1 cellular context compared by ENCODE assay signal in the genomic region with DNA sequence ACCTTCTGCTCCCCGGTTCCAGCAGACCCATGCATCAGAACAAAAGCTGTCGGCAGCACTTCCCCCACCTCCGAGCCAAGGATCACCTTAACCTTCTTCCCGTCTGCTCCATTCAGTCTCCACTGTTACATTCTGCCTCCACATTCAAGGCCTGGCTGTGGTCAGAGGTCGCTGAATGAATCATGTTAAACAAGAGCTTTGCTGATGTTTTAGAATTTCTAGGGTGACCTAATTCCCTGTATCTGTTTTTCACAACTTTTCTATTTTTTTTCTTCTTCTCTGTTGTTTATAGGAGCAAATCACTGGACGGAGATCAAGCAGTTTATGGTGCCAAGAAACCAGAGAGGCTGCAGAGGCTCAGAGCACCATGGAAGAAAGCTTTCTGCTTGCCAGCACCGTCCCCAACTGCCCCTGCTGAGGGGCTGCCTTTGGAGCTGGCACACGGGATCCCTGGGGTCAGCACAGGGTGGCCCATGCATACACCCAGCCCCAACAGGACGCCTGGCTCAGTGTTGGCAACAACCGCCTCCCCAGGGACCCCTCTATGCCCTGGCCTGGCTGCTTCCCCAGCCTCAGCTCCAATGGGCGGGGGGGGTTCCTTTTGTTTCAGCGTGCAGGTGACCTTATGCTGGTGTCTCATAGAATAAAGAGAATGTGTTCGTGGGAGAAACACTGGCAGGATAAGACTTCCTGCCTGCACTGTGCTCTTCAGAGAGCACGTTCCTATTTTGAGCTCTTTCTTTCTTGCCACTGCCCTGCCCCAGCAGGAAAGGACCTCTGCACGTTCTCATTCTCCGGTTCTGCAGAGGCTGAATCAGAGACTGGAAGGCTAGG.
TF ChIP-seq lines count a peak whose summit lies in the region.

No MANE protein-coding gene starts in this region.

TF ChIP-seq in GM12878, 131 proteins besides CTCF, POLR2A, EP300 and RAD21:
- TF ChIP-seq, protein P1, sequence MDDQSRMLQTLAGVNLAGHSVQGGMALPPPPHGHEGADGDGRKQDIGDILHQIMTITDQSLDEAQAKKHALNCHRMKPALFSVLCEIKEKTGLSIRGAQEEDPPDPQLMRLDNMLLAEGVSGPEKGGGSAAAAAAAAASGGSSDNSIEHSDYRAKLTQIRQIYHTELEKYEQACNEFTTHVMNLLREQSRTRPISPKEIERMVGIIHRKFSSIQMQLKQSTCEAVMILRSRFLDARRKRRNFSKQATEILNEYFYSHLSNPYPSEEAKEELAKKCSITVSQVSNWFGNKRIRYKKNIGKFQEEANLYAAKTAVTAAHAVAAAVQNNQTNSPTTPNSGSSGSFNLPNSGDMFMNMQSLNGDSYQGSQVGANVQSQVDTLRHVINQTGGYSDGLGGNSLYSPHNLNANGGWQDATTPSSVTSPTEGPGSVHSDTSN (IDR thresholded peaks at IDR 0.05; ENCODE audit: insufficient replicate concordance, low read depth, low read length) = no peak
- TF ChIP-seq JUND (IDR thresholded peaks at IDR 0.05; ENCODE audit: low read depth, low read length) (no peak), CHD2 (IDR thresholded peaks at IDR 0.05; ENCODE audit: borderline replicate concordance, low read depth, low read length) (no peak), IRF4 (IDR thresholded peaks at IDR 0.05; ENCODE audit: low read depth, low read length) (no peak), CBFB (IDR thresholded peaks at IDR 0.05; ENCODE audit: low read depth) (no peak), MEF2A (IDR thresholded peaks at IDR 0.05; ENCODE audit: insufficient read depth, low read depth, low read length) (no peak), SMAD5 (IDR thresholded peaks at IDR 0.05; ENCODE audit: low read depth) (no peak), SRF (IDR thresholded peaks at IDR 0.05; ENCODE audit: low read depth in 2 of 2, low read length in 2 of 2) (no peak), MXI1 (IDR thresholded peaks at IDR 0.05; ENCODE audit: low read depth, low read length) (no peak), RCOR1 (conservative IDR thresholded peaks at IDR 0.05; ENCODE audit: low read depth, low read length) (no peak), ZNF384 (IDR thresholded peaks at IDR 0.05; ENCODE audit: borderline replicate concordance, low read depth, low read length) (no peak), RAD51 (IDR thresholded peaks at IDR 0.05) (no peak), EED (IDR thresholded peaks at IDR 0.05; ENCODE audit: low read depth) (no peak), CBX3 (IDR thresholded peaks at IDR 0.05; ENCODE audit: borderline replicate concordance, low read depth) (no peak), ZNF274 (IDR thresholded peaks at IDR 0.05; ENCODE audit: insufficient read depth, insufficient read length) (no peak), ZBED1 (IDR thresholded peaks at IDR 0.05; ENCODE audit: borderline replicate concordance) (no peak), ZNF24 (IDR thresholded peaks at IDR 0.05) (no peak)
- TF ChIP-seq, protein P2, sequence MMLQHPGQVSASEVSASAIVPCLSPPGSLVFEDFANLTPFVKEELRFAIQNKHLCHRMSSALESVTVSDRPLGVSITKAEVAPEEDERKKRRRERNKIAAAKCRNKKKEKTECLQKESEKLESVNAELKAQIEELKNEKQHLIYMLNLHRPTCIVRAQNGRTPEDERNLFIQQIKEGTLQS (IDR thresholded peaks at IDR 0.05; ENCODE audit: borderline replicate concordance, extremely low read depth, low read depth, low read length) = no peak
- TF ChIP-seq, protein P3, sequence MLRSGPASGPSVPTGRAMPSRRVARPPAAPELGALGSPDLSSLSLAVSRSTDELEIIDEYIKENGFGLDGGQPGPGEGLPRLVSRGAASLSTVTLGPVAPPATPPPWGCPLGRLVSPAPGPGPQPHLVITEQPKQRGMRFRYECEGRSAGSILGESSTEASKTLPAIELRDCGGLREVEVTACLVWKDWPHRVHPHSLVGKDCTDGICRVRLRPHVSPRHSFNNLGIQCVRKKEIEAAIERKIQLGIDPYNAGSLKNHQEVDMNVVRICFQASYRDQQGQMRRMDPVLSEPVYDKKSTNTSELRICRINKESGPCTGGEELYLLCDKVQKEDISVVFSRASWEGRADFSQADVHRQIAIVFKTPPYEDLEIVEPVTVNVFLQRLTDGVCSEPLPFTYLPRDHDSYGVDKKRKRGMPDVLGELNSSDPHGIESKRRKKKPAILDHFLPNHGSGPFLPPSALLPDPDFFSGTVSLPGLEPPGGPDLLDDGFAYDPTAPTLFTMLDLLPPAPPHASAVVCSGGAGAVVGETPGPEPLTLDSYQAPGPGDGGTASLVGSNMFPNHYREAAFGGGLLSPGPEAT (IDR thresholded peaks at IDR 0.05; ENCODE audit: low read depth) = no peak
- TF ChIP-seq, protein P4, sequence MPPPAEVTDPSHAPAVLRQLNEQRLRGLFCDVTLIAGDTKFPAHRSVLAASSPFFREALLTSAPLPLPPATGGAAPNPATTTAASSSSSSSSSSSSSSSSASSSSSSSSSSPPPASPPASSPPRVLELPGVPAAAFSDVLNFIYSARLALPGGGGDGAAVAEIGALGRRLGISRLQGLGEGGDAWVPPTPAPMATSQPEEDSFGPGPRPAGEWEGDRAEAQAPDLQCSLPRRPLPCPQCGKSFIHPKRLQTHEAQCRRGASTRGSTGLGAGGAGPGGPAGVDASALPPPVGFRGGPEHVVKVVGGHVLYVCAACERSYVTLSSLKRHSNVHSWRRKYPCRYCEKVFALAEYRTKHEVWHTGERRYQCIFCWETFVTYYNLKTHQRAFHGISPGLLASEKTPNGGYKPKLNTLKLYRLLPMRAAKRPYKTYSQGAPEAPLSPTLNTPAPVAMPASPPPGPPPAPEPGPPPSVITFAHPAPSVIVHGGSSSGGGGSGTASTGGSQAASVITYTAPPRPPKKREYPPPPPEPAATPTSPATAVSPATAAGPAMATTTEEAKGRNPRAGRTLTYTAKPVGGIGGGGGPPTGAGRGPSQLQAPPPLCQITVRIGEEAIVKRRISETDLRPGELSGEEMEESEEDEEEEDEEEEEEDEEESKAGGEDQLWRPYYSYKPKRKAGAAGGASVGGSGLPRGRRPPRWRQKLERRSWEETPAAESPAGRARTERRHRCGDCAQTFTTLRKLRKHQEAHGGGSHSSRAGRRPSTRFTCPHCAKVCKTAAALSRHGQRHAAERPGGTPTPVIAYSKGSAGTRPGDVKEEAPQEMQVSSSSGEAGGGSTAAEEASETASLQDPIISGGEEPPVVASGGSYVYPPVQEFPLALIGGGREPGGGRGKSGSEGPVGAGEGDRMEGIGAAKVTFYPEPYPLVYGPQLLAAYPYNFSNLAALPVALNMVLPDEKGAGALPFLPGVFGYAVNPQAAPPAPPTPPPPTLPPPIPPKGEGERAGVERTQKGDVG (CRISPR knock-in tag; IDR thresholded peaks at IDR 0.05) = no peak
TF ChIP-seq in GM12878: peak in this region for 0.
